In the genomic region with DNA sequence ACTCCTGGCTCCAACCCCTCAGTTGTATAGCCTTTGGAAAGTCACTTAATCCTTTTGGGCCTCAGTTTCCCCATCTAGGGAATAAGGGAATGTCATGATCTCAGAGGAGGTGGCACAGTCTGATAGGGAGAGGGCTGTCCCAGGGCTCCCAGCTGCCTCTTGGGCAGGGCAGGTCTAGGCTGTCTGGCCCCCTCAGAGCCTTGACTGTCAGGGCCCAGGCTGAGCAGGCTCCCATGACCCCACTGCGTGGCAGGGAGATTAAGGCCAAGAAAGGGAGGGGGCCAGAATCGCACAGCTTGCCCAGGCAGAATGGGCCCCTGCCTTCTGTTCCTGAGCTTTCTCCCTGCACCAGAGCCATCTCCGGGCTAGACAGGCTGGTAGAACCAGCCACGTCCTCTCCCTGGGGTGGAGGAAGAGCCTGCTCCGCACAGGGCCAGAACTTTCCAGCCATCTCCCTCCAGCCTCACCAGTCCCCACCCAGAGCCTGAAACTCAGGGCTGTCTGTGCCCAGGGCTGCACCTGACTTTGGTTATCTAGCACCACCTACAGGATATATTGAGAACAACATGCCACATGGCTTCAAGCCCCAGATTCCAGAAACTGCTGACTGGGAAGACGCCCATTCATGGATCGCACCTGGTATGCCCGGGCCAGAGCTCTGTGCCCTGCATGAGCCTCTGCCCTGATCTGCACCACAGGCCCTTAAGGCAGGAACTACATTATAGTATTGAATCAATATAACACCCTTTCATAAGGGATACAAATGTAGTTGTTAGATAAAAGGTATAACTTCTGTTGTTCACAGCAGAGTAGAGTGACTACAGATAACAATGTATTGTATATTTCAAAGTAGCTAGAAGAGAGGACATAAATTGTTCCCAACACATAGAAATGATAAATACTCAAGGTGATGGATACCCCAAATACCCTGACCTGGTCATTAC, we compare ENCODE assay signal across 8 cellular contexts. TPM values are rescaled to one million over a fixed set of nuclear protein-coding genes. Genes with fewer than 3 reads are reported as not detected.
A peak's percentile ranks its signal among the peaks of the same experiment; 100 is the strongest.
DNase-seq lines count a peak whose midpoint lies in the region; ATAC-seq and TF ChIP-seq lines count a peak whose summit lies in the region.

No MANE protein-coding gene starts in this region.

- no peak overlapping the region for H3K4me3 ChIP-seq in DND-41 (ENCODE audit: low read depth in 1 of 2, low read length in 2 of 2)
- H3K4me3 ChIP-seq in kidney epithelial cell (ENCODE audit: low read depth, low read length) = no peak overlapping the region

- H3K4me2 ChIP-seq in DND-41 (ENCODE audit: insufficient read depth, low read length) = no peak overlapping the region

- H3K36me3 ChIP-seq in DND-41 (ENCODE audit: insufficient read depth, low read length) (no peaks in the 10 kb centered on the region), kidney epithelial cell (ENCODE audit: control insufficient read depth, insufficient read depth, low read length) (no peaks in the 10 kb centered on the region)

- TF ChIP-seq CTCF in DND-41 (IDR thresholded peaks at IDR 0.05; ENCODE audit: borderline replicate concordance, extremely low read depth, low read length, poor library complexity, severe bottlenecking) = peak; percentile 82
- TF ChIP-seq CTCF in kidney epithelial cell (IDR thresholded peaks at IDR 0.05; ENCODE audit: insufficient read depth, low read length, poor library complexity, severe bottlenecking) = peak; percentile 76

- no peak overlapping the region for H3K27ac ChIP-seq in DND-41 (ENCODE audit: low read length)

- H3K27me3 ChIP-seq in DND-41 (ENCODE audit: insufficient read depth, low read length, poor library complexity) (no peaks in the 10 kb centered on the region), kidney epithelial cell (ENCODE audit: control insufficient read depth, insufficient read depth, low read length) (no peaks in the 10 kb centered on the region)

- H3K9me3 ChIP-seq in DND-41 (ENCODE audit: insufficient read depth, low read length, severe bottlenecking) = no peaks in the 10 kb centered on the region

- ATAC-seq in DND-41 (ENCODE audit: insufficient read depth, low read depth) (peak; percentile 92), HG03196 (IDR thresholded peaks at IDR 0.05; ENCODE audit: unreplicated experiment) (peak; percentile 50), HG02852 (IDR thresholded peaks at IDR 0.05; ENCODE audit: unreplicated experiment) (no peak)

- H3K9ac ChIP-seq in DND-41 (ENCODE audit: low read depth, low read length) = no peak overlapping the region

- H3K4me1 ChIP-seq in DND-41 (ENCODE audit: insufficient read depth, low read length) = no peaks in the 10 kb centered on the region

- H4K20me1 ChIP-seq in DND-41 (ENCODE audit: insufficient read depth, low read length) = no peaks in the 10 kb centered on the region

- no peaks in the 10 kb centered on the region for H3K79me2 ChIP-seq in DND-41 (ENCODE audit: insufficient read depth, low read length)

- DNase-seq in DND-41 = peak; percentile 59
- DNase-seq in NCI-H446 treated with DMSO at 0.1 percent for 48 hours (lab: John Stamatoyannopoulos, UW) = peak; percentile 17
- peak; percentile 39 for DNase-seq in activated CD4-positive, CD25-positive, alpha-beta regulatory T cell treated with anti-CD3 and anti-CD28 coated beads, Interleukin-2, amount 50 U/mL, for 16 hours (ENCODE audit: low read depth, low spot score)
- DNase-seq in cerebellum (ENCODE audit: low spot score) = peak; percentile 82
- DNase-seq in kidney epithelial cell (ENCODE audit: low read depth) = peak; percentile 37
- peak; percentile 71 for DNase-seq in stimulated activated CD4-positive, alpha-beta T cell treated with anti-CD3 and anti-CD28 coated beads, Interleukin-1b, Interleukin-23, amount 100 ng/mL, for 48 hours

- no peak overlapping the region for H2AFZ ChIP-seq in DND-41 (ENCODE audit: low read depth, low read length)

RNA-seq across cellular contexts. Expression of gene NAIF1, which starts 32.0 kb away (rescaled TPM):
- 4.3 TPM for total RNA-seq in cerebellum
- total RNA-seq in kidney epithelial cell = 13.6 and 14.2 TPM in 2 replicates

RNA-seq across cellular contexts. Expression of gene SLC25A25, which starts 32.9 kb away (rescaled TPM):
- total RNA-seq in cerebellum (18.7 TPM), kidney epithelial cell (22.8 and 24.5 TPM in 2 replicates)

RNA-seq across cellular contexts. Expression of gene EEIG1, which starts 54.3 kb away (rescaled TPM):
- total RNA-seq in cerebellum (6.6 TPM), kidney epithelial cell (16.5 and 29.4 TPM in 2 replicates)

Comparison
In these comparisons a context has a peak if more than half of its experiments do, and no peak if none do; other contexts are left out.
1. DNase-seq: peak in every context shown above with its lines; median percentile 82 in cerebellum; 71 in stimulated activated CD4-positive, alpha-beta T cell treated with anti-CD3 and anti-CD28 coated beads, Interleukin-1b, Interleukin-23, amount 100 ng/mL, for 48 hours; 59 in DND-41; 39 in activated CD4-positive, CD25-positive, alpha-beta regulatory T cell treated with anti-CD3 and anti-CD28 coated beads, Interleukin-2, amount 50 U/mL, for 16 hours; 37 in kidney epithelial cell; 17 in NCI-H446 treated with DMSO at 0.1 percent for 48 hours.